In genomic region chr1:151175036-151175741, GRCh38 we compare ENCODE assay signal across 17 cellular contexts. TPM values are rescaled to one million over a fixed set of nuclear protein-coding genes. Genes with fewer than 3 reads are reported as not detected.
DNase-seq lines count a peak whose midpoint lies in the region; ATAC-seq and TF ChIP-seq lines count a peak whose summit lies in the region.
"Had no signal": no experiment of that assay in that cellular context is flagged by ENCODE, and none has a peak within 500 bp of the region (broad histone marks: within the 10 kb centered on the region; RNA-seq: fewer than 3 reads in every experiment).

No MANE protein-coding gene starts in this region.

- no peaks in the 10 kb centered on the region for H3K27me3 ChIP-seq in CD4-positive, alpha-beta memory T cell (ENCODE audit: insufficient read depth, low read length)
- H3K27me3 ChIP-seq in osteoblast (ENCODE audit: insufficient read depth, low read length) (no peaks in the 10 kb centered on the region), Karpas-422 (ENCODE audit: low read length) (no peaks in the 10 kb centered on the region), PC-9 (ENCODE audit: insufficient read depth, low read depth) (no peaks in the 10 kb centered on the region)
- H3K27me3 ChIP-seq: BLaER1 treated with 17β-estradiol and CSF1 and Interleukin-3, amounts not matched to agents 10 nM and 100 nM had no signal

- H3K36me3 ChIP-seq in CD4-positive, alpha-beta memory T cell (ENCODE audit: insufficient read depth, low read length): peaks cover 49% of the 10 kb centered on the region
- H3K36me3 ChIP-seq in osteoblast (ENCODE audit: insufficient read depth, low read length) (peaks cover 48% of the 10 kb centered on the region), Karpas-422 (ENCODE audit: insufficient read depth, low read length) (peaks cover 14% of the 10 kb centered on the region; the same call in 1 of the 2 replicates), PC-9 (ENCODE audit: low read depth) (0 out of 2 replicates have a peak, but pooled peaks cover 4% of the 10 kb centered on the region)

- no TSS peak for BruUV-seq in PC-9 (replicated peaks; lab: Mats Ljungman, UMichigan)

- ATAC-seq in activated naive CD4-positive, alpha-beta T cell treated with anti-CD3 and anti-CD28 coated beads, Interleukin-2, amount 50 U/mL, for 72 hours: no peak
- no peak for ATAC-seq in HG03378 (IDR thresholded peaks at IDR 0.05; ENCODE audit: unreplicated experiment)
- ATAC-seq: stimulated activated naive CD8-positive, alpha-beta T cell treated with anti-CD3 and anti-CD28 coated beads, Interleukin-15, Interleukin-2, amounts not matched to agents 100 U/mL and 50 U/mL, for 24 hours had no signal

- no peaks in the 10 kb centered on the region for H3K9me2 ChIP-seq in Karpas-422 (replicated peaks; ENCODE audit: insufficient read depth, low read length)
- H3K9me2 ChIP-seq in PC-9 (ENCODE audit: insufficient read depth): no peaks in the 10 kb centered on the region

- H3K4me3 Mint-ChIP-seq in CD4-positive, alpha-beta memory T cell: no peak overlapping the region
- H3K4me3 Mint-ChIP-seq: activated CD4-positive, alpha-beta T cell treated with anti-CD3 and anti-CD28 coated beads, Interleukin-2, amount 10 ng/mL, durations not matched to agents 7 days and 5 days had no signal

- H2AFZ ChIP-seq in osteoblast (ENCODE audit: low read length): no peak overlapping the region
- no peak overlapping the region for H2AFZ ChIP-seq in Karpas-422 (ENCODE audit: low read length)
- no peak overlapping the region for H2AFZ ChIP-seq in PC-9

- POLR2A ChIA-PET in CD4-positive, alpha-beta memory T cell (lab: Charles Lee; ENCODE audit: partially characterized antibody): interaction anchor here (2.2 kb wide), 1 partner anchor 9 kb away, joined by 9 read pairs; the partner anchor contains the start of genes LYSMD1 and SCNM1
- POLR2A ChIA-PET in PC-9 (lab: Charles Lee; ENCODE audit: unreplicated experiment): interaction anchor here (0.6 kb wide), 2 partner anchors 139 to 547 kb away, joined by 5 to 12 read pairs; partner anchors contain the start of gene BNIPL

- H4K20me1 ChIP-seq in osteoblast (ENCODE audit: insufficient read depth, low read length) (no peaks in the 10 kb centered on the region), Karpas-422 (ENCODE audit: insufficient read depth, low read depth, low read length) (no peaks in the 10 kb centered on the region), PC-9 (ENCODE audit: insufficient read depth) (no peaks in the 10 kb centered on the region)

- no peak for DNase-seq in CD4-positive, alpha-beta memory T cell
- DNase-seq in activated naive CD4-positive, alpha-beta T cell treated with anti-CD3 and anti-CD28 coated beads, Interleukin-2, amount 50 U/mL, for 72 hours (ENCODE audit: low spot score in 2 of 2): no peak
- peak; percentile 40 to 93 (median 82) for DNase-seq in head of caudate nucleus
- DNase-seq in osteoblast (ENCODE audit: insufficient read length, low spot score, missing footprints): peak; percentile 27
- DNase-seq in Karpas-422: no peak
- no peak for DNase-seq in dedifferentiated amniotic fluid mesenchymal stem cell (ENCODE audit: extremely low spot score)
- no peak for DNase-seq in PC-9
- DNase-seq: activated CD4-positive, alpha-beta T cell treated with anti-CD3 and anti-CD28 coated beads, Interleukin-2, amount 10 ng/mL, durations not matched to agents 7 days and 5 days; NCI-H2029; NCI-H774; stimulated activated naive CD8-positive, alpha-beta T cell treated with anti-CD3 and anti-CD28 coated beads, Interleukin-15, Interleukin-2, amounts not matched to agents 100 U/mL and 50 U/mL, for 24 hours had no signal

- H3K79me2 ChIP-seq in osteoblast (ENCODE audit: insufficient read depth, low read length): no peaks in the 10 kb centered on the region
- no peaks in the 10 kb centered on the region for H3K79me2 ChIP-seq in Karpas-422 (ENCODE audit: low read length)
- no peaks in the 10 kb centered on the region for H3K79me2 ChIP-seq in PC-9 (ENCODE audit: low read depth)

- peak overlapping the region in 5 of 7 donors; percentile 7 to 78 (median 29) for H3K27ac Mint-ChIP-seq in CD4-positive, alpha-beta memory T cell
- H3K27ac Mint-ChIP-seq in activated naive CD4-positive, alpha-beta T cell treated with anti-CD3 and anti-CD28 coated beads, Interleukin-2, amount 50 U/mL, for 72 hours: peak overlapping the region; percentile 21 to 65
- H3K27ac Mint-ChIP-seq: activated CD4-positive, alpha-beta T cell treated with anti-CD3 and anti-CD28 coated beads, Interleukin-2, amount 10 ng/mL, durations not matched to agents 7 days and 5 days had no signal

- H3K36me3 Mint-ChIP-seq in CD4-positive, alpha-beta memory T cell: peaks cover 39 to 77% of the 10 kb centered on the region in 2 donors
- H3K36me3 Mint-ChIP-seq in activated naive CD4-positive, alpha-beta T cell treated with anti-CD3 and anti-CD28 coated beads, Interleukin-2, amount 50 U/mL, for 72 hours: peaks cover 0 to 10% of the 10 kb centered on the region in 2 donors

- no peaks in the 10 kb centered on the region for H3K9me3 ChIP-seq in CD4-positive, alpha-beta memory T cell (ENCODE audit: control insufficient read depth in 1 of 2, low read length in 2 of 2)
- H3K9me3 ChIP-seq in osteoblast (ENCODE audit: low read depth, low read length) (no peaks in the 10 kb centered on the region), Karpas-422 (ENCODE audit: low read length) (no peaks in the 10 kb centered on the region), PC-9 (ENCODE audit: insufficient read depth, low read depth) (no peaks in the 10 kb centered on the region)
- H3K9me3 ChIP-seq: BLaER1 treated with 17β-estradiol and CSF1 and Interleukin-3, amounts not matched to agents 10 nM and 100 nM had no signal

- CTCF ChIA-PET in CD4-positive, alpha-beta memory T cell (lab: Charles Lee; ENCODE audit: partially characterized antibody): interaction anchor here (0.7 to 2.1 kb wide), 5 partner anchors 9 to 165 kb away, joined by 3 to 13 read pairs (median 5); no protein-coding TSS in a partner anchor
- CTCF ChIA-PET in PC-9 (lab: Charles Lee): no interaction called here

- no peaks in the 10 kb centered on the region for H3K9me3 Mint-ChIP-seq in CD4-positive, alpha-beta memory T cell
- H3K9me3 Mint-ChIP-seq in activated naive CD4-positive, alpha-beta T cell treated with anti-CD3 and anti-CD28 coated beads, Interleukin-2, amount 50 U/mL, for 72 hours: no peaks in the 10 kb centered on the region
- H3K9me3 Mint-ChIP-seq: activated CD4-positive, alpha-beta T cell treated with anti-CD3 and anti-CD28 coated beads, Interleukin-2, amount 10 ng/mL, durations not matched to agents 7 days and 5 days had no signal

- H3K4me1 Mint-ChIP-seq in CD4-positive, alpha-beta memory T cell: peaks cover 0 to 2% (median under 1%) of the 10 kb centered on the region in 4 donors
- H3K4me1 Mint-ChIP-seq: activated CD4-positive, alpha-beta T cell treated with anti-CD3 and anti-CD28 coated beads, Interleukin-2, amount 10 ng/mL, durations not matched to agents 7 days and 5 days had no signal

- H3K4me2 ChIP-seq in osteoblast (ENCODE audit: insufficient read depth, low read length): no peak overlapping the region
- no peak overlapping the region for H3K4me2 ChIP-seq in Karpas-422 (ENCODE audit: low read depth, low read length, poor library complexity, severe bottlenecking)
- H3K4me2 ChIP-seq in PC-9: no peak overlapping the region

- no peak overlapping the region for H3K4me3 ChIP-seq in CD4-positive, alpha-beta memory T cell (ENCODE audit: low read length in 2 of 2)
- H3K4me3 ChIP-seq in osteoblast (ENCODE audit: insufficient read depth, low read length): no peak overlapping the region
- no peak overlapping the region for H3K4me3 ChIP-seq in Karpas-422 (ENCODE audit: low read length)
- no peak overlapping the region for H3K4me3 ChIP-seq in PC-9
- H3K4me3 ChIP-seq: BLaER1 treated with 17β-estradiol and CSF1 and Interleukin-3, amounts not matched to agents 10 nM and 100 nM had no signal

- no peak overlapping the region for H3K9ac ChIP-seq in Karpas-422 (ENCODE audit: low read length)

- no peak overlapping the region for H3K27ac ChIP-seq in CD4-positive, alpha-beta memory T cell (ENCODE audit: low read depth, low read length)
- H3K27ac ChIP-seq in osteoblast (ENCODE audit: low read depth, low read length) (no peak overlapping the region), Karpas-422 (ENCODE audit: low read length) (no peak overlapping the region), PC-9 (no peak overlapping the region)

- peaks cover 5% of the 10 kb centered on the region; the same call in 1 of the 2 replicates for H3F3A ChIP-seq in PC-9 (ENCODE audit: insufficient read depth, low read depth)

- intact Hi-C loops in CD4-positive, alpha-beta memory T cell (cut with micrococcal nuclease): no loop called here
- intact Hi-C loops in head of caudate nucleus (cut with DNase I) (no loop called here), PC-9 (cut with micrococcal nuclease; ENCODE audit: unreplicated experiment) (no loop called here)

- no peaks in the 10 kb centered on the region for H3K27me3 Mint-ChIP-seq in CD4-positive, alpha-beta memory T cell
- H3K27me3 Mint-ChIP-seq: activated CD4-positive, alpha-beta T cell treated with anti-CD3 and anti-CD28 coated beads, Interleukin-2, amount 10 ng/mL, durations not matched to agents 7 days and 5 days had no signal

- H3K4me1 ChIP-seq in CD4-positive, alpha-beta memory T cell (ENCODE audit: insufficient read depth, low read length): no peaks in the 10 kb centered on the region
- H3K4me1 ChIP-seq in osteoblast (ENCODE audit: insufficient read depth, low read length) (peaks cover 6% of the 10 kb centered on the region), Karpas-422 (ENCODE audit: low read length) (no peaks in the 10 kb centered on the region), PC-9 (replicated peaks; ENCODE audit: insufficient read depth) (no peaks in the 10 kb centered on the region)

- TF ChIP-seq CTCF in osteoblast (IDR thresholded peaks at IDR 0.05; ENCODE audit: extremely low read depth, low read depth, low read length) (no peak), PC-9 (conservative IDR thresholded peaks at IDR 0.05) (no peak)

RNA-seq across cellular contexts. Expression of gene TMOD4, which starts 0.6 kb away (rescaled TPM):
- 1 to 10 TPM; 6.4 TPM for total RNA-seq in CD4-positive, alpha-beta memory T cell
- not detected for polyA plus RNA-seq in CD4-positive, alpha-beta memory T cell
- under 1 TPM; 0.77 to 0.78 TPM for total RNA-seq in activated naive CD4-positive, alpha-beta T cell treated with anti-CD3 and anti-CD28 coated beads, Interleukin-2, amount 50 U/mL, for 72 hours
- total RNA-seq in osteoblast (0.36 TPM in 1 of 2 replicates, not detected in the other), PC-9 (2021) (1.2 TPM in 1 of 2 replicates, not detected in the other)
- 0.52 TPM in 1 of 2 replicates, not detected in the other for total RNA-seq in Karpas-422 (2014; rRNA removed; shearing (Covaris generic); ENCODE audit: low replicate concordance)
- total RNA-seq: cerebellum, H1, mononuclear cell had no signal

RNA-seq across cellular contexts. Expression of gene SCNM1, which starts 9.2 kb away (rescaled TPM):
- total RNA-seq in CD4-positive, alpha-beta memory T cell: 10 to 100 TPM; 57.4 to 61.4 TPM
- 10 to 100 TPM; 76.5 to 80.9 TPM for polyA plus RNA-seq in CD4-positive, alpha-beta memory T cell
- 10 to 100 TPM; 62.3 to 83.9 TPM for total RNA-seq in activated naive CD4-positive, alpha-beta T cell treated with anti-CD3 and anti-CD28 coated beads, Interleukin-2, amount 50 U/mL, for 72 hours
- total RNA-seq in osteoblast: 25.3 and 26.8 TPM in 2 replicates
- total RNA-seq in Karpas-422 (2014; rRNA removed; shearing (Covaris generic); ENCODE audit: low replicate concordance): 78.9 and 84.1 TPM in 2 replicates
- total RNA-seq in PC-9 (2021): 42.5 and 47.7 TPM in 2 replicates

RNA-seq across cellular contexts. Expression of gene LYSMD1, which starts 9.5 kb away (rescaled TPM):
- total RNA-seq in CD4-positive, alpha-beta memory T cell: 1 to 10 TPM; 1.0 to 1.3 TPM
- polyA plus RNA-seq in CD4-positive, alpha-beta memory T cell: under 1 TPM in 1 of 2 donors, not detected in 1; 0.59 TPM
- total RNA-seq in activated naive CD4-positive, alpha-beta T cell treated with anti-CD3 and anti-CD28 coated beads, Interleukin-2, amount 50 U/mL, for 72 hours: 10 to 100 TPM in 1 of 2 donors, 1 to 10 TPM in 1; 3.8 to 36.1 TPM
- 10.6 and 12.7 TPM in 2 replicates for total RNA-seq in osteoblast
- total RNA-seq in Karpas-422 (2014; rRNA removed; shearing (Covaris generic); ENCODE audit: low replicate concordance): 2.1 and 6.6 TPM in 2 replicates
- 7.6 and 12.8 TPM in 2 replicates for total RNA-seq in PC-9 (2021)

RNA-seq across cellular contexts. Expression of gene VPS72, which starts 14.8 kb away (rescaled TPM):
- 10 to 100 TPM; 68.1 to 68.4 TPM for total RNA-seq in CD4-positive, alpha-beta memory T cell
- 100 to 1,000 TPM in 1 of 2 donors, 10 to 100 TPM in 1; 80.6 to 102 TPM for polyA plus RNA-seq in CD4-positive, alpha-beta memory T cell
- 10 to 100 TPM; 61.3 to 67.0 TPM for total RNA-seq in activated naive CD4-positive, alpha-beta T cell treated with anti-CD3 and anti-CD28 coated beads, Interleukin-2, amount 50 U/mL, for 72 hours
- total RNA-seq in osteoblast: 34.7 and 35.1 TPM in 2 replicates
- total RNA-seq in Karpas-422 (2014; rRNA removed; shearing (Covaris generic); ENCODE audit: low replicate concordance): 54.4 and 59.8 TPM in 2 replicates
- 63.9 and 72.5 TPM in 2 replicates for total RNA-seq in PC-9 (2021)

RNA-seq across cellular contexts. Expression of gene TNFAIP8L2, which starts 18.7 kb away (rescaled TPM):
- 10 to 100 TPM; 45.9 to 49.7 TPM for total RNA-seq in CD4-positive, alpha-beta memory T cell
- 10 to 100 TPM; 10.8 to 42.3 TPM for polyA plus RNA-seq in CD4-positive, alpha-beta memory T cell
- 10 to 100 TPM in 1 of 2 donors, 1 to 10 TPM in 1; 6.9 to 18.5 TPM for total RNA-seq in activated naive CD4-positive, alpha-beta T cell treated with anti-CD3 and anti-CD28 coated beads, Interleukin-2, amount 50 U/mL, for 72 hours
- total RNA-seq in osteoblast (not detected in 2 replicates), PC-9 (2021) (not detected in 2 replicates)
- 29.3 and 30.7 TPM in 2 replicates for total RNA-seq in Karpas-422 (2014; rRNA removed; shearing (Covaris generic); ENCODE audit: low replicate concordance)
- total RNA-seq: epithelial cell of proximal tubule, H1 had no signal
- polyA plus RNA-seq: H1 had no signal

Comparison
In these comparisons a context has a peak if more than half of its experiments do, and no peak if none do; other contexts are left out.
1. DNase-seq: peak in head of caudate nucleus (42 of 42) and osteoblast (single experiment); none in CD4-positive, alpha-beta memory T cell (0 of 5), activated naive CD4-positive, alpha-beta T cell treated with anti-CD3 and anti-CD28 coated beads, Interleukin-2, amount 50 U/mL, for 72 hours (0 of 2), Karpas-422 (single experiment), dedifferentiated amniotic fluid mesenchymal stem cell (single experiment) and PC-9 (0 of 2).